Comparison of ENCODE assay signal across 9 cellular contexts in genomic region chr13:46389985-46390384, GRCh38. TPM values are rescaled to one million over a fixed set of nuclear protein-coding genes. Genes with fewer than 3 reads are reported as not detected.
DNase-seq lines count a peak whose midpoint lies in the region; ATAC-seq and TF ChIP-seq lines count a peak whose summit lies in the region.
"Had no signal": no experiment of that assay in that cellular context is flagged by ENCODE, and none has a peak within 500 bp of the region (broad histone marks: within the 10 kb centered on the region; RNA-seq: fewer than 3 reads in every experiment).

No MANE protein-coding gene starts in this region.

- DNase-seq in NCI-H526 treated with DMSO at 0.1 percent for 48 hours (lab: John Stamatoyannopoulos, UW) = peak; percentile 50
- peak; percentile 14 to 96 (median 88) for DNase-seq in dorsolateral prefrontal cortex
- no peak for DNase-seq in trophoblast cell
- no peak for DNase-seq in NCI-H510A treated with DMSO at 0.1 percent for 48 hours (lab: John Stamatoyannopoulos, UW)
- no peak for DNase-seq in DMS114 treated with DMSO at 0.1 percent for 48 hours (lab: John Stamatoyannopoulos, UW; ENCODE audit: unreplicated experiment)

- intact Hi-C loops in dorsolateral prefrontal cortex (cut with DNase I) = no loop called here

- H4K8ac ChIP-seq in trophoblast cell (ENCODE audit: low read depth, low read length) = no peak overlapping the region

- H4K12ac ChIP-seq in trophoblast cell (ENCODE audit: low read depth, low read length) = no peak overlapping the region

- H3K9me3 ChIP-seq in trophoblast cell (ENCODE audit: insufficient read depth, low read depth, low read length) = no peaks in the 10 kb centered on the region
- H3K9me3 ChIP-seq: SJSA1 had no signal

- no peak overlapping the region for H2BK12ac ChIP-seq in trophoblast cell (ENCODE audit: low read length)

- no peak overlapping the region for H3K4ac ChIP-seq in trophoblast cell (ENCODE audit: low read depth, low read length)

- H2BK5ac ChIP-seq in trophoblast cell (ENCODE audit: low read depth, low read length, poor library complexity) = peak overlapping the region; percentile 31

- H3K27ac ChIP-seq in dorsolateral prefrontal cortex (peak overlapping the region; percentile 35 to 93 (median 79)), trophoblast cell (ENCODE audit: low read depth, low read length) (peak overlapping the region; percentile 20)
- H3K27ac ChIP-seq: SJSA1 had no signal

- H4K91ac ChIP-seq in trophoblast cell (ENCODE audit: low read depth, low read length) = peak overlapping the region; percentile 45

- H3K14ac ChIP-seq in trophoblast cell (ENCODE audit: low read length) = peak overlapping the region; percentile 41

- H3K4me3 ChIP-seq in dorsolateral prefrontal cortex (peak overlapping the region in 29 of 59 donors; percentile 0 to 54 (median 19)), trophoblast cell (ENCODE audit: low read depth, low read length) (no peak overlapping the region)
- H3K4me3 ChIP-seq: SJSA1 had no signal

- no CpG with 5 or more reads among the region's 2 CpGs for WGBS in trophoblast cell (ENCODE audit: extremely low coverage, insufficient coverage, insufficient read length)

- ATAC-seq in GM18517 (IDR thresholded peaks at IDR 0.05; ENCODE audit: unreplicated experiment) (peak; percentile 61), HG02588 (IDR thresholded peaks at IDR 0.05; ENCODE audit: unreplicated experiment) (peak; percentile 48), SK-N-SH treated with all-trans-retinoic acid at 6 μM for 48 hours (no peak)

- no peak overlapping the region for H2BK120ac ChIP-seq in trophoblast cell (ENCODE audit: insufficient read depth, low read length, poor library complexity)

- H3K4me2 ChIP-seq in trophoblast cell (ENCODE audit: low read length) = no peak overlapping the region

- peak overlapping the region; percentile 19 for H3K18ac ChIP-seq in trophoblast cell (ENCODE audit: low read length)

- peak in 14 of 56 donors; percentile 10 to 43 (median 23) for TF ChIP-seq CTCF in dorsolateral prefrontal cortex (IDR thresholded peaks at IDR 0.05 in 54 of 56, conservative IDR thresholded peaks at IDR 0.05 in 2 of 56; ENCODE audit: low read depth in 1 of 56, partially characterized antibody in 56 of 56)

- no peak overlapping the region for H3K9ac ChIP-seq in trophoblast cell (ENCODE audit: low read length)

- H2AFZ ChIP-seq in trophoblast cell (ENCODE audit: insufficient read depth, low read length, poor library complexity) = peak overlapping the region; percentile 50

- peaks cover 22 to 23% of the 10 kb centered on the region in 2 experiments for H3K4me1 ChIP-seq in trophoblast cell (ENCODE audit: control insufficient read depth in 1 of 2, insufficient read depth in 2 of 2, low read length in 2 of 2)

- no peak overlapping the region for H3K23ac ChIP-seq in trophoblast cell (ENCODE audit: low read length)

- peaks cover 12% of the 10 kb centered on the region for H3K79me1 ChIP-seq in trophoblast cell (ENCODE audit: low read length)

- H2AK5ac ChIP-seq in trophoblast cell (ENCODE audit: low read length) = peak overlapping the region; percentile 86

- H3K79me2 ChIP-seq in trophoblast cell (ENCODE audit: control insufficient read depth, insufficient read depth, low read length, poor library complexity) = no peaks in the 10 kb centered on the region

- no peaks in the 10 kb centered on the region for H3K36me3 ChIP-seq in trophoblast cell (ENCODE audit: control insufficient read depth in 1 of 2, insufficient read depth in 2 of 2, low read length in 2 of 2)
- H3K36me3 ChIP-seq: SJSA1 had no signal

- H3K27me3 ChIP-seq in dorsolateral prefrontal cortex (peaks cover 0 to 22% (median 0%) of the 10 kb centered on the region in 45 donors), trophoblast cell (ENCODE audit: insufficient read depth, low read length) (no peaks in the 10 kb centered on the region)

TF ChIP-seq in SK-N-SH treated with all-trans-retinoic acid at 6 μM for 48 hours, 23 proteins besides CTCF, POLR2A, EP300 and RAD21 (continues in another document):
- TF ChIP-seq CREB5 (CRISPR knock-in tag; IDR thresholded peaks at IDR 0.05; ENCODE audit: low read depth) (no peak), ZFP3 (CRISPR knock-in tag; IDR thresholded peaks at IDR 0.05) (no peak), ISL1 (CRISPR knock-in tag; IDR thresholded peaks at IDR 0.05) (no peak), TCF4 (CRISPR knock-in tag; IDR thresholded peaks at IDR 0.05; ENCODE audit: borderline replicate concordance) (no peak), GLIS3 (CRISPR knock-in tag; IDR thresholded peaks at IDR 0.05) (no peak), SNAI2 (CRISPR knock-in tag; IDR thresholded peaks at IDR 0.05) (no peak), PATZ1 (CRISPR knock-in tag; IDR thresholded peaks at IDR 0.05; ENCODE audit: borderline replicate concordance) (no peak), CSDC2 (CRISPR knock-in tag; IDR thresholded peaks at IDR 0.05) (no peak), TSHZ2 (CRISPR knock-in tag; IDR thresholded peaks at IDR 0.05) (no peak), ZFP30 (CRISPR knock-in tag; IDR thresholded peaks at IDR 0.05) (no peak), CSRNP3 (CRISPR knock-in tag; IDR thresholded peaks at IDR 0.05) (no peak), ZC3H10 (CRISPR knock-in tag; IDR thresholded peaks at IDR 0.05) (no peak), ARNTL (CRISPR knock-in tag; IDR thresholded peaks at IDR 0.05; ENCODE audit: borderline replicate concordance, low read depth) (no peak), PPARA (CRISPR knock-in tag; IDR thresholded peaks at IDR 0.05; ENCODE audit: borderline replicate concordance) (no peak), ZNF565 (CRISPR knock-in tag; conservative IDR thresholded peaks at IDR 0.05; ENCODE audit: low read depth) (no peak)

RNA-seq across cellular contexts. Expression of gene RUBCNL, which starts 2.9 kb away (rescaled TPM):
- total RNA-seq in dorsolateral prefrontal cortex = 10 to 100 TPM in 25 of 120 experiments, 1 to 10 TPM in 95; 2.7 to 14.6 (median 7.8) TPM
- polyA plus RNA-seq in trophoblast cell (2013) = 0.99 and 1.0 TPM in 2 replicates

Comparison
In these comparisons a context has a peak if more than half of its experiments do, and no peak if none do; other contexts are left out.
1. DNase-seq: peak in NCI-H526 treated with DMSO at 0.1 percent for 48 hours (single experiment) and dorsolateral prefrontal cortex (10 of 10); none in trophoblast cell (0 of 2), NCI-H510A treated with DMSO at 0.1 percent for 48 hours (single experiment) and DMS114 treated with DMSO at 0.1 percent for 48 hours (single experiment).